9 cellular contexts compared by ENCODE assay signal in genomic region chr14:77319416-77319815, GRCh38. TPM values are rescaled to one million over a fixed set of nuclear protein-coding genes. Genes with fewer than 3 reads are reported as not detected.
A peak's percentile ranks its signal among the peaks of the same experiment; 100 is the strongest.
DNase-seq lines count a peak whose midpoint lies in the region; ATAC-seq and TF ChIP-seq lines count a peak whose summit lies in the region.
"Had no signal": no experiment of that assay in that cellular context is flagged by ENCODE, and none has a peak within 500 bp of the region (broad histone marks: within the 10 kb centered on the region; RNA-seq: fewer than 3 reads in every experiment).

No MANE protein-coding gene starts in this region.

- H3K4me3 Mint-ChIP-seq in natural killer cell, result no peak overlapping the region

- no peak overlapping the region for H3K27ac Mint-ChIP-seq in natural killer cell

- DNase-seq in DMS79 (lab: John Stamatoyannopoulos, UW), result peak; percentile 19
- no peak for DNase-seq in MM.1S
- DNase-seq in dorsolateral prefrontal cortex, result peak in 1 of 10 donors; percentile 39
- DNase-seq in natural killer cell, result no peak
- DNase-seq in heart left ventricle, result no peak
- no peak for DNase-seq in left ventricle myocardium superior

- H3K9me3 ChIP-seq in MM.1S (replicated peaks; ENCODE audit: insufficient read depth, low read length) (no peaks in the 10 kb centered on the region), neural cell (ENCODE audit: low read length) (no peaks in the 10 kb centered on the region), heart left ventricle (no peaks in the 10 kb centered on the region)

- H3K4me1 ChIP-seq in MM.1S (ENCODE audit: low read length), result peaks cover 7% of the 10 kb centered on the region; the same call in 1 of the 2 replicates
- H3K4me1 ChIP-seq in heart left ventricle, result peaks cover 0 to 47% (median 24%) of the 10 kb centered on the region in 12 donors

- ATAC-seq in GM21717 (IDR thresholded peaks at IDR 0.05; ENCODE audit: unreplicated experiment) (no peak), natural killer cell (no peak), heart left ventricle (no peak), left ventricle myocardium superior (no peak)

- TF ChIP-seq CTCF in MM.1S (IDR thresholded peaks at IDR 0.05; ENCODE audit: low read length), result no peak
- TF ChIP-seq CTCF in dorsolateral prefrontal cortex (IDR thresholded peaks at IDR 0.05 in 54 of 56, conservative IDR thresholded peaks at IDR 0.05 in 2 of 56; ENCODE audit: low read depth in 1 of 56, partially characterized antibody in 56 of 56), result peak in 2 of 56 donors; percentile 9 to 10
- TF ChIP-seq CTCF in neural cell (IDR thresholded peaks at IDR 0.05; ENCODE audit: poor library complexity, severe bottlenecking), result no peak
- no peak for TF ChIP-seq CTCF in natural killer cell (IDR thresholded peaks at IDR 0.05)
- TF ChIP-seq CTCF in heart left ventricle (IDR thresholded peaks at IDR 0.05), result no peak

- H3K4me3 ChIP-seq in MM.1S (ENCODE audit: low read length) (no peak overlapping the region), dorsolateral prefrontal cortex (peak overlapping the region in 55 of 59 donors; percentile 81 to 100 (median 96)), neural cell (ENCODE audit: low read length) (peak overlapping the region; percentile 93), heart left ventricle (peak overlapping the region in 1 of 12 donors; percentile 87)

- TF ChIP-seq EP300 in neural cell (conservative IDR thresholded peaks at IDR 0.05; ENCODE audit: poor library complexity, severe bottlenecking), result no peak

- H3K36me3 ChIP-seq in MM.1S (replicated peaks; ENCODE audit: insufficient read depth, low read length) (no peaks in the 10 kb centered on the region), neural cell (ENCODE audit: insufficient read depth, low read length) (no peaks in the 10 kb centered on the region), heart left ventricle (no peaks in the 10 kb centered on the region)

- H3K9me3 Mint-ChIP-seq in natural killer cell, result no peaks in the 10 kb centered on the region

- H3K4me2 ChIP-seq in MM.1S (ENCODE audit: low read depth, low read length) (peak overlapping the region; percentile 59; the same call in 1 of the 2 replicates), neural cell (ENCODE audit: low read length) (no peak overlapping the region)

- H3K4me1 Mint-ChIP-seq in natural killer cell, result peaks cover 13 to 14% of the 10 kb centered on the region in 2 donors

- no peak overlapping the region for H3K9ac ChIP-seq in MM.1S (ENCODE audit: low read length)
- peak overlapping the region; percentile 25 for H3K9ac ChIP-seq in neural cell (ENCODE audit: low read length)

- intact Hi-C loops in dorsolateral prefrontal cortex (cut with DNase I) (loop anchor here in 1 of 2 donors (5.0 kb wide), 1 partner anchor 167 kb away; no protein-coding TSS in a partner anchor), natural killer cell (cut with micrococcal nuclease) (no loop called here), heart left ventricle (cut with DNase I) (loop anchor here in 7 of 10 donors (5.0 to 10.0 kb wide), 6 partner anchors 162 to 447 kb away; no protein-coding TSS in a partner anchor), left ventricle myocardium superior (cut with micrococcal nuclease) (loop anchor here (10.0 kb wide), 1 partner anchor 445 kb away; no protein-coding TSS in a partner anchor)

- H3K79me2 ChIP-seq in MM.1S (ENCODE audit: low read length) (peaks cover 7% of the 10 kb centered on the region), neural cell (replicated peaks; ENCODE audit: insufficient read depth, low read length) (peaks cover 10% of the 10 kb centered on the region)

- no peak for TF ChIP-seq POLR2A in heart left ventricle (IDR thresholded peaks at IDR 0.05)

- no peaks in the 10 kb centered on the region for H3K36me3 Mint-ChIP-seq in natural killer cell

- H3K27me3 ChIP-seq in MM.1S (replicated peaks; ENCODE audit: insufficient read depth, low read length) (no peaks in the 10 kb centered on the region), dorsolateral prefrontal cortex (no peaks in the 10 kb centered on the region), neural cell (ENCODE audit: insufficient read depth, low read depth, low read length) (no peaks in the 10 kb centered on the region), heart left ventricle (no peaks in the 10 kb centered on the region)

- H3F3A ChIP-seq in MM.1S (ENCODE audit: insufficient read depth, low read length) (no peaks in the 10 kb centered on the region), neural cell (ENCODE audit: insufficient read depth, low read length, poor library complexity, severe bottlenecking) (no peaks in the 10 kb centered on the region)

- H3K27ac ChIP-seq in MM.1S (ENCODE audit: low read length) (no peak overlapping the region), dorsolateral prefrontal cortex (peak overlapping the region; percentile 13 to 100 (median 98)), neural cell (ENCODE audit: low read length) (peak overlapping the region; percentile 89), heart left ventricle (no peak overlapping the region)

- no peaks in the 10 kb centered on the region for H3K27me3 Mint-ChIP-seq in natural killer cell (ENCODE audit: low read depth in 2 of 2)

- no peaks in the 10 kb centered on the region for H3K9me2 ChIP-seq in MM.1S (replicated peaks; ENCODE audit: insufficient read depth, low read length)
- H3K9me2 ChIP-seq in neural cell (ENCODE audit: insufficient read depth, low read length), result no peaks in the 10 kb centered on the region

- H4K20me1 ChIP-seq in MM.1S (ENCODE audit: insufficient read depth, low read length) (no peaks in the 10 kb centered on the region), neural cell (ENCODE audit: insufficient read depth) (no peaks in the 10 kb centered on the region)

- TF ChIP-seq RAD21 in neural cell (conservative IDR thresholded peaks at IDR 0.05), result no peak

- WGBS in heart left ventricle, 4 donors, result 51 to 65% (median 57%) methylated on average over 5 of the region's 5 CpGs

- H2AFZ ChIP-seq in MM.1S (ENCODE audit: low read length) (no peak overlapping the region), neural cell (ENCODE audit: low read depth, low read length) (no peak overlapping the region)

TF ChIP-seq in neural cell, 6 proteins besides CTCF, POLR2A, EP300 and RAD21:
- TF ChIP-seq TAF1 (IDR thresholded peaks at IDR 0.05; ENCODE audit: low read depth) (no peak), REST (IDR thresholded peaks at IDR 0.05; ENCODE audit: borderline replicate concordance) (no peak)

RNA-seq across cellular contexts. Expression of gene POMT2, which starts 1.3 kb away (rescaled TPM):
- total RNA-seq in dorsolateral prefrontal cortex (10 to 100 TPM; 25.0 to 76.5 (median 44.0) TPM), natural killer cell (10 to 100 TPM in 1 of 3 donors, 1 to 10 TPM in 2; 6.7 to 10.9 (median 8.6) TPM), heart left ventricle (10 to 100 TPM in 8 of 9 donors, 1 to 10 TPM in 1; 7.3 to 27.6 (median 15.3) TPM), left ventricle myocardium superior (17.5 TPM)
- polyA plus RNA-seq in neural cell (9.6 and 11.5 TPM in 2 replicates), heart left ventricle (10 to 100 TPM in 1 of 2 donors, 1 to 10 TPM in 1; 7.0 to 17.9 TPM)
- polyA minus RNA-seq in neural cell, result 11.1 and 14.1 TPM in 2 replicates

RNA-seq across cellular contexts. Expression of gene GSTZ1, which starts 1.4 kb away (rescaled TPM):
- 10 to 100 TPM in 115 of 120 experiments, 1 to 10 TPM in 5; 9.0 to 35.6 (median 17.5) TPM for total RNA-seq in dorsolateral prefrontal cortex
- 17.4 and 34.1 TPM in 2 replicates for polyA plus RNA-seq in neural cell
- 14.4 and 17.8 TPM in 2 replicates for polyA minus RNA-seq in neural cell
- 1 to 10 TPM; 3.0 to 5.6 (median 5.2) TPM for total RNA-seq in natural killer cell
- total RNA-seq in heart left ventricle, result 10 to 100 TPM in 7 of 9 donors, 1 to 10 TPM in 2; 7.7 to 27.7 (median 13.7) TPM
- 10 to 100 TPM; 11.5 to 13.6 TPM for polyA plus RNA-seq in heart left ventricle
- total RNA-seq in left ventricle myocardium superior, result 13.5 TPM

RNA-seq across cellular contexts. Expression of gene NGB, which starts 48.4 kb away (rescaled TPM):
- 10 to 100 TPM in 112 of 120 experiments, 1 to 10 TPM in 8; 6.2 to 40.9 (median 20.9) TPM for total RNA-seq in dorsolateral prefrontal cortex
- polyA plus RNA-seq in neural cell, result 0.87 and 2.5 TPM in 2 replicates
- polyA minus RNA-seq in neural cell, result 0.73 and 0.81 TPM in 2 replicates
- total RNA-seq in natural killer cell, result not detected
- total RNA-seq in heart left ventricle, result not detected
- polyA plus RNA-seq in heart left ventricle, result not detected
- not detected for total RNA-seq in left ventricle myocardium superior
- total RNA-seq: T-helper 1 cell treated with Interleukin-12 subunit alpha and Interleukin-12 subunit beta and Interleukin-4 antibody, amounts not matched to agents 30 ng/mL and 1 ng/mL, for 36 hours had no signal

RNA-seq across cellular contexts. Expression of gene TMED8, which starts 57.5 kb away (rescaled TPM):
- 10 to 100 TPM; 15.9 to 37.9 (median 28.6) TPM for total RNA-seq in dorsolateral prefrontal cortex
- polyA plus RNA-seq in neural cell, result 15.6 and 16.5 TPM in 2 replicates
- polyA minus RNA-seq in neural cell, result 36.0 and 39.2 TPM in 2 replicates
- 1 to 10 TPM; 8.0 to 9.3 (median 9.1) TPM for total RNA-seq in natural killer cell
- 1 to 10 TPM; 5.2 to 9.5 (median 7.8) TPM for total RNA-seq in heart left ventricle
- polyA plus RNA-seq in heart left ventricle, result 1 to 10 TPM; 1.5 to 5.0 TPM
- total RNA-seq in left ventricle myocardium superior, result 5.6 TPM

RNA-seq across cellular contexts. Expression of gene SAMD15, which starts 57.8 kb away (rescaled TPM):
- total RNA-seq in dorsolateral prefrontal cortex (1 to 10 TPM in 119 of 120 experiments, under 1 TPM in 1; 0.95 to 8.0 (median 3.0) TPM), natural killer cell (under 1 TPM; 0.09 to 0.54 (median 0.40) TPM), heart left ventricle (1 to 10 TPM in 1 of 9 donors, under 1 TPM in 1, not detected in 7; 0.35 to 1.2 TPM), left ventricle myocardium superior (0.77 TPM)
- polyA plus RNA-seq in neural cell (2.8 and 5.8 TPM in 2 replicates), heart left ventricle (under 1 TPM; 0.08 to 0.36 TPM)
- polyA minus RNA-seq in neural cell, result 12.7 and 13.3 TPM in 2 replicates
- total RNA-seq: T-helper 1 cell treated with Interleukin-12 subunit alpha and Interleukin-12 subunit beta and Interleukin-4 antibody, amounts not matched to agents 30 ng/mL and 1 ng/mL, for 36 hours had no signal

Comparison
In these comparisons a context has a peak if more than half of its experiments do, and no peak if none do; other contexts are left out.
1. H3K27ac ChIP-seq: peak in dorsolateral prefrontal cortex (59 of 59) and neural cell (single experiment); none in MM.1S (single experiment) and heart left ventricle (0 of 12).